ENCODE assay signal across 23 cellular contexts in genomic region chr22:42247596-42247995, GRCh38.
"Had no signal": no experiment of that assay in that cellular context is flagged by ENCODE, and none has a peak within 500 bp of the region (broad histone marks: within the 10 kb centered on the region; RNA-seq: fewer than 3 reads in every experiment).

No MANE protein-coding gene starts in this region.

- H3K4me1 ChIP-seq: colonic mucosa, neural progenitor cell had no signal

- H3K27me3 ChIP-seq: colonic mucosa, heart left ventricle, neural progenitor cell, ovary had no signal

- H3K27ac ChIP-seq: colonic mucosa, heart left ventricle, neural progenitor cell, ovary had no signal

- DNase-seq: colonic mucosa; dermis blood vessel endothelial cell; effector CD4-positive, alpha-beta T cell; endodermal cell; heart left ventricle; hippocampal formation; kidney glomerular epithelial cell; mammary epithelial cell; naive thymus-derived CD4-positive, alpha-beta T cell; nucleus accumbens; ovary; right cardiac atrium; small intestine; stimulated activated CD4-positive, alpha-beta T cell treated with anti-CD3 and anti-CD28 coated beads, Interleukin-12 subunit alpha, Interleukin-12 subunit beta, amount 100 ng/mL, for 4 hours; stimulated activated CD4-positive, alpha-beta T cell treated with anti-CD3 and anti-CD28 coated beads, Interleukin-4, amount 100 ng/mL, for 1 hour; stimulated activated CD8-positive, alpha-beta memory T cell treated with anti-CD3 and anti-CD28 coated beads, Interleukin-4, amount 100 ng/mL, for 48 hours; trophoblast cell had no signal

- H3K27me3 Mint-ChIP-seq: naive thymus-derived CD4-positive, alpha-beta T cell; progenitor cell of endocrine pancreas; stimulated activated memory B cell treated with anti-CD40 and anti-IgM and Interleukin-4, amounts not matched to agents 10 μg/mL and 1 μg/mL and 100 μg/mL, for 72 hours had no signal

- H3K9me3 Mint-ChIP-seq: endodermal cell; naive thymus-derived CD4-positive, alpha-beta T cell; neural progenitor cell had no signal

- H3K4me3 Mint-ChIP-seq: endodermal cell; neural progenitor cell; stimulated activated memory B cell treated with anti-CD40 and anti-IgM and Interleukin-4, amounts not matched to agents 10 μg/mL and 1 μg/mL and 100 μg/mL, for 72 hours had no signal

- H3K4me3 ChIP-seq: colonic mucosa, heart left ventricle, neural progenitor cell, ovary had no signal

- H3K36me3 ChIP-seq: colonic mucosa, neural progenitor cell, ovary had no signal

- H3K9me3 ChIP-seq: colonic mucosa, heart left ventricle, ovary had no signal

- FAIRE-seq: endothelial cell of umbilical vein, frontal cortex, small intestine had no signal

- H3K27ac Mint-ChIP-seq: endodermal cell; neural progenitor cell; progenitor cell of endocrine pancreas; stimulated activated memory B cell treated with anti-CD40 and anti-IgM and Interleukin-4, amounts not matched to agents 10 μg/mL and 1 μg/mL and 100 μg/mL, for 72 hours had no signal

- ATAC-seq: heart left ventricle; left lobe of liver; naive thymus-derived CD4-positive, alpha-beta T cell; right cardiac atrium; stimulated activated memory B cell treated with anti-CD40 and anti-IgM and Interleukin-4, amounts not matched to agents 10 μg/mL and 1 μg/mL and 100 μg/mL, for 72 hours had no signal
